Comparison of ENCODE assay signal across 17 cellular contexts in genomic region chr2:7517122-7517487, GRCh38.
A peak's percentile ranks its signal among the peaks of the same experiment; 100 is the strongest.
DNase-seq lines count a peak whose midpoint lies in the region; ATAC-seq and TF ChIP-seq lines count a peak whose summit lies in the region.
"Had no signal": no experiment of that assay in that cellular context is flagged by ENCODE, and none has a peak within 500 bp of the region (broad histone marks: within the 10 kb centered on the region; RNA-seq: fewer than 3 reads in every experiment).

No MANE protein-coding gene starts in this region.

- no peaks in the 10 kb centered on the region for H3K27me3 ChIP-seq in PC-3 (ENCODE audit: low read length)
- H3K27me3 ChIP-seq in naive thymus-derived CD4-positive, alpha-beta T cell (ENCODE audit: control insufficient read depth in 2 of 2, insufficient read depth in 2 of 2, low read length in 2 of 2): no peaks in the 10 kb centered on the region
- peaks cover 0 to 3% (median 0%) of the 10 kb centered on the region in 3 donors for H3K27me3 ChIP-seq in gastrocnemius medialis
- H3K27me3 ChIP-seq in tibial artery: no peaks in the 10 kb centered on the region

- H3K27me3 Mint-ChIP-seq in activated naive CD4-positive, alpha-beta T cell treated with anti-CD3 and anti-CD28 coated beads, Interleukin-2, amount 10 ng/mL, durations not matched to agents 7 days and 5 days: peaks cover 3% of the 10 kb centered on the region
- H3K27me3 Mint-ChIP-seq in naive thymus-derived CD4-positive, alpha-beta T cell: no peaks in the 10 kb centered on the region

- no peaks in the 10 kb centered on the region for H3K79me2 ChIP-seq in PC-3 (ENCODE audit: low read length)

- intact Hi-C loops in PC-3 (cut with micrococcal nuclease): loop anchor here (2.0 to 10.0 kb wide), 8 partner anchors 86 to 1170 kb away; no protein-coding TSS in a partner anchor
- intact Hi-C loops in naive thymus-derived CD4-positive, alpha-beta T cell (cut with micrococcal nuclease): loop anchor here (1.0 to 5.0 kb wide), 6 partner anchors 18 to 1168 kb away; no protein-coding TSS in a partner anchor
- intact Hi-C loops in gastrocnemius medialis (cut with DNase I; ENCODE audit: low total_unique reads): no loop called here
- intact Hi-C loops in tibial artery (cut with DNase I; ENCODE audit: low total_unique reads): no loop called here

- in situ Hi-C loops in gastrocnemius medialis (cut with MboI; ENCODE audit: low sequenced_read_pairs in 4 of 4): no loop called here

- TF ChIP-seq CTCF in PC-3 (conservative IDR thresholded peaks at IDR 0.05; ENCODE audit: low read depth, low read length) (no peak), gastrocnemius medialis (IDR thresholded peaks at IDR 0.05 in 4 of 5, conservative IDR thresholded peaks at IDR 0.05 in 1 of 5) (no peak), tibial artery (IDR thresholded peaks at IDR 0.05) (no peak)

- peak overlapping the region; percentile 20 for H2AFZ ChIP-seq in PC-3 (ENCODE audit: low read length)

- no TSS peak for BruUV-seq in PC-3 (replicated peaks; lab: Mats Ljungman, UMichigan)

- DNase-seq in EH (ENCODE audit: low read depth) (peak; percentile 9), PC-3 (peak; percentile 89), gastrocnemius medialis (no peak), left lobe of liver (ENCODE audit: low spot score) (no peak), tibial artery (no peak)
- peak; percentile 28 for DNase-seq in activated naive CD4-positive, alpha-beta T cell treated with anti-CD3 and anti-CD28 coated beads, Interleukin-2, amount 10 ng/mL, durations not matched to agents 7 days and 5 days
- peak in 7 of 9 donors; percentile 28 to 63 (median 49) for DNase-seq in naive thymus-derived CD4-positive, alpha-beta T cell
- DNase-seq: amniotic stem cell, Caco-2, cortex of kidney, NCI-H1105, NCI-H526, retina, WERI-Rb-1 had no signal

- H3K4me2 ChIP-seq in PC-3 (ENCODE audit: low read length): peak overlapping the region; percentile 62

- H3K9me3 Mint-ChIP-seq in activated naive CD4-positive, alpha-beta T cell treated with anti-CD3 and anti-CD28 coated beads, Interleukin-2, amount 10 ng/mL, durations not matched to agents 7 days and 5 days: no peaks in the 10 kb centered on the region
- H3K9me3 Mint-ChIP-seq in naive thymus-derived CD4-positive, alpha-beta T cell: peaks cover 0 to 13% (median under 1%) of the 10 kb centered on the region in 11 donors

- no peak for TF ChIP-seq POLR2A in gastrocnemius medialis (IDR thresholded peaks at IDR 0.05)

- peaks cover 29% of the 10 kb centered on the region for H3K4me1 Mint-ChIP-seq in activated naive CD4-positive, alpha-beta T cell treated with anti-CD3 and anti-CD28 coated beads, Interleukin-2, amount 10 ng/mL, durations not matched to agents 7 days and 5 days
- H3K4me1 Mint-ChIP-seq in naive thymus-derived CD4-positive, alpha-beta T cell: peaks cover 13 to 68% (median 51%) of the 10 kb centered on the region in 7 donors
- H3K4me1 Mint-ChIP-seq: IgD-negative memory B cell had no signal

- no peaks in the 10 kb centered on the region for H3K9me3 ChIP-seq in PC-3 (ENCODE audit: low read length)
- H3K9me3 ChIP-seq in naive thymus-derived CD4-positive, alpha-beta T cell (ENCODE audit: control insufficient read depth in 2 of 3, low read length in 3 of 3): no peaks in the 10 kb centered on the region
- no peaks in the 10 kb centered on the region for H3K9me3 ChIP-seq in gastrocnemius medialis
- H3K9me3 ChIP-seq in tibial artery: no peaks in the 10 kb centered on the region
- H3K9me3 ChIP-seq: Caco-2, thoracic aorta had no signal

- H3F3A ChIP-seq in PC-3 (ENCODE audit: low read length, unreplicated experiment): peaks cover 7% of the 10 kb centered on the region

- POLR2A ChIA-PET in PC-3 (lab: Charles Lee; ENCODE audit: unreplicated experiment): no interaction called here
- POLR2A ChIA-PET in naive thymus-derived CD4-positive, alpha-beta T cell (lab: Charles Lee): interaction anchor here (0.9 to 1.8 kb wide), 4 partner anchors 11 to 1165 kb away, joined by 3 to 8 read pairs (median 4); partner anchors contain the start of gene ID2

- H3K4me1 ChIP-seq in PC-3 (ENCODE audit: insufficient read depth, low read length) (peaks cover 32% of the 10 kb centered on the region), gastrocnemius medialis (no peaks in the 10 kb centered on the region), tibial artery (no peaks in the 10 kb centered on the region)
- H3K4me1 ChIP-seq in naive thymus-derived CD4-positive, alpha-beta T cell (ENCODE audit: control insufficient read depth in 2 of 2, insufficient read depth in 2 of 2, low read length in 2 of 2): peaks cover 0 to 16% of the 10 kb centered on the region in 2 donors
- H3K4me1 ChIP-seq: Caco-2 had no signal

- no peaks in the 10 kb centered on the region for H3K36me3 ChIP-seq in PC-3 (ENCODE audit: low read depth, low read length)
- no peaks in the 10 kb centered on the region for H3K36me3 ChIP-seq in naive thymus-derived CD4-positive, alpha-beta T cell (ENCODE audit: control insufficient read depth in 2 of 3, insufficient read depth in 3 of 3, low read length in 3 of 3)
- no peaks in the 10 kb centered on the region for H3K36me3 ChIP-seq in gastrocnemius medialis
- H3K36me3 ChIP-seq in tibial artery: no peaks in the 10 kb centered on the region
- H3K36me3 ChIP-seq: thoracic aorta, WERI-Rb-1 had no signal

- no peak overlapping the region for H3K4me3 Mint-ChIP-seq in activated naive CD4-positive, alpha-beta T cell treated with anti-CD3 and anti-CD28 coated beads, Interleukin-2, amount 10 ng/mL, durations not matched to agents 7 days and 5 days
- H3K4me3 Mint-ChIP-seq in naive thymus-derived CD4-positive, alpha-beta T cell: peak overlapping the region; percentile 20 to 82 (median 77)
- H3K4me3 Mint-ChIP-seq: IgD-negative memory B cell had no signal

- H3K4me3 ChIP-seq in PC-3 (ENCODE audit: low read length): peak overlapping the region; percentile 20; the same call in 1 of the 2 replicates
- peak overlapping the region; percentile 12 for H3K4me3 ChIP-seq in naive thymus-derived CD4-positive, alpha-beta T cell (ENCODE audit: low read length)
- H3K4me3 ChIP-seq in gastrocnemius medialis: no peak overlapping the region
- no peak overlapping the region for H3K4me3 ChIP-seq in tibial artery
- H3K4me3 ChIP-seq: thoracic aorta had no signal

- CTCF ChIA-PET in PC-3 (lab: Charles Lee): interaction anchor here (0.8 kb wide), 1 partner anchor 89 kb away, joined by 4 read pairs; no protein-coding TSS in a partner anchor
- CTCF ChIA-PET in activated naive CD4-positive, alpha-beta T cell treated with anti-CD3 and anti-CD28 coated beads, Interleukin-2, amount 10 ng/mL, durations not matched to agents 7 days and 5 days (lab: Charles Lee): no interaction called here
- CTCF ChIA-PET in naive thymus-derived CD4-positive, alpha-beta T cell (lab: Charles Lee): interaction anchor here (0.6 to 1.1 kb wide), 2 partner anchors 90 to 155 kb away, joined by 3 read pairs; no protein-coding TSS in a partner anchor

- peaks cover 4% of the 10 kb centered on the region for H3K36me3 Mint-ChIP-seq in activated naive CD4-positive, alpha-beta T cell treated with anti-CD3 and anti-CD28 coated beads, Interleukin-2, amount 10 ng/mL, durations not matched to agents 7 days and 5 days
- H3K36me3 Mint-ChIP-seq in naive thymus-derived CD4-positive, alpha-beta T cell: peaks cover 0 to 29% (median 3%) of the 10 kb centered on the region in 5 donors

- H3K27ac ChIP-seq in PC-3 (ENCODE audit: low read length) (peak overlapping the region; percentile 97), gastrocnemius medialis (no peak overlapping the region), tibial artery (no peak overlapping the region)
- peak overlapping the region; percentile 35 for H3K27ac ChIP-seq in naive thymus-derived CD4-positive, alpha-beta T cell (ENCODE audit: low read depth, low read length)
- H3K27ac ChIP-seq: thoracic aorta, WERI-Rb-1 had no signal

- ATAC-seq in PC-3: peak; percentile 83
- ATAC-seq in naive thymus-derived CD4-positive, alpha-beta T cell: peak; percentile 89
- no peak for ATAC-seq in gastrocnemius medialis
- ATAC-seq in left lobe of liver: no peak
- ATAC-seq: Right ventricle myocardium inferior had no signal

- no peaks in the 10 kb centered on the region for H4K20me1 ChIP-seq in PC-3 (ENCODE audit: low read length)

- H3K27ac Mint-ChIP-seq in activated naive CD4-positive, alpha-beta T cell treated with anti-CD3 and anti-CD28 coated beads, Interleukin-2, amount 10 ng/mL, durations not matched to agents 7 days and 5 days: peak overlapping the region; percentile 84
- peak overlapping the region; percentile 71 to 97 (median 88) for H3K27ac Mint-ChIP-seq in naive thymus-derived CD4-positive, alpha-beta T cell

- no peaks in the 10 kb centered on the region for H3K9me2 ChIP-seq in PC-3 (replicated peaks; ENCODE audit: low read length)

- peak overlapping the region; percentile 88 for H3K9ac ChIP-seq in PC-3 (ENCODE audit: low read length)

Comparison
In these comparisons a context has a peak if more than half of its experiments do, and no peak if none do; other contexts are left out.
1. DNase-seq: peak in EH (single experiment), PC-3 (single experiment), activated naive CD4-positive, alpha-beta T cell treated with anti-CD3 and anti-CD28 coated beads, Interleukin-2, amount 10 ng/mL, durations not matched to agents 7 days and 5 days (single experiment) and naive thymus-derived CD4-positive, alpha-beta T cell (7 of 9); none in gastrocnemius medialis (0 of 2), left lobe of liver (single experiment) and tibial artery (0 of 2).
2. ATAC-seq: peak in PC-3 (single experiment) and naive thymus-derived CD4-positive, alpha-beta T cell (single experiment); none in gastrocnemius medialis (0 of 2) and left lobe of liver (single experiment).
3. H3K27ac ChIP-seq: peak in PC-3 (single experiment) and naive thymus-derived CD4-positive, alpha-beta T cell (single experiment); none in gastrocnemius medialis (0 of 4) and tibial artery (0 of 2).
4. H3K4me3 ChIP-seq: peak in PC-3 (single experiment) and naive thymus-derived CD4-positive, alpha-beta T cell (single experiment); none in gastrocnemius medialis (0 of 4) and tibial artery (0 of 2).
5. intact Hi-C loops: an anchor here in PC-3 (2.0 to 10.0 kb wide) and naive thymus-derived CD4-positive, alpha-beta T cell (1.0 to 5.0 kb wide); none called in gastrocnemius medialis and tibial artery.